ENCODE assay signal across 16 cellular contexts in genomic region chr17:7413346-7413985, GRCh38. TPM values are rescaled to one million over a fixed set of nuclear protein-coding genes. Genes with fewer than 3 reads are reported as not detected.
DNase-seq lines count a peak whose midpoint lies in the region; ATAC-seq and TF ChIP-seq lines count a peak whose summit lies in the region.
"Had no signal": no experiment of that assay in that cellular context is flagged by ENCODE, and none has a peak within 500 bp of the region (broad histone marks: within the 10 kb centered on the region; RNA-seq: fewer than 3 reads in every experiment).

No MANE protein-coding gene starts in this region.

- H3K9me3 Mint-ChIP-seq in nephron progenitor cell = no peaks in the 10 kb centered on the region
- H3K9me3 Mint-ChIP-seq: activated CD4-positive, alpha-beta T cell treated with anti-CD3 and anti-CD28 coated beads, Interleukin-2, amount 10 ng/mL, durations not matched to agents 24 days and 14 days; activated T-cell treated with anti-CD3 and anti-CD28 coated beads, Interleukin-2, amount 50 U/mL, for 4 hours; dendritic cell treated with granulocyte-macrophage colony-stimulating factor and Interleukin-4, amounts not matched to agents 40 ng/mL and 50 ng/mL, for 4 days had no signal

- H3K27me3 ChIP-seq in BLaER1 (no peaks in the 10 kb centered on the region), MG63 (no peaks in the 10 kb centered on the region)

- peaks cover 40% of the 10 kb centered on the region for H3K36me3 Mint-ChIP-seq in nephron progenitor cell (ENCODE audit: low read depth)

- H3K9me3 ChIP-seq in BLaER1 (no peaks in the 10 kb centered on the region), MG63 (no peaks in the 10 kb centered on the region)

- TF ChIP-seq CTCF in cardiac fibroblast (IDR thresholded peaks at IDR 0.05; ENCODE audit: low read depth, low read length) = no peak
- TF ChIP-seq CTCF in nephron progenitor cell (IDR thresholded peaks at IDR 0.05) = no peak

- H3K4me2 ChIP-seq in BLaER1 = peak overlapping the region; percentile 78

- 0 out of 2 replicates have a peak overlapping the region, but pooled peaks have one; percentile 22 for H3K4me3 ChIP-seq in BLaER1
- no peak overlapping the region for H3K4me3 ChIP-seq in MG63
- H3K4me3 ChIP-seq in cardiac fibroblast (replicated peaks in 1 of 2; ENCODE audit: low read depth in 2 of 2, low read length in 2 of 2) = no peak overlapping the region

- H3K4me1 ChIP-seq in BLaER1 = peaks cover 16% of the 10 kb centered on the region

- DNase-seq in MG63 (peak; percentile 27), cardiac fibroblast (ENCODE audit: low read depth in 2 of 2) (peak; percentile 33 to 41), nephron progenitor cell (no peak), mesenteric fat pad (ENCODE audit: low spot score) (no peak), NCI-H2227 treated with DMSO at 0.1 percent for 48 hours (lab: John Stamatoyannopoulos, UW) (no peak)
- DNase-seq in stimulated activated CD4-positive, alpha-beta T cell treated with anti-CD3 and anti-CD28 coated beads, Interleukin-4, amount 100 ng/mL, for 1 hour = no peak
- DNase-seq: activated CD4-positive, alpha-beta T cell treated with anti-CD3 and anti-CD28 coated beads, Interleukin-2, amount 10 ng/mL, durations not matched to agents 24 days and 14 days; activated T-cell treated with anti-CD3 and anti-CD28 coated beads, Interleukin-2, amount 50 U/mL, for 4 hours; DND-41; MV-4-11; SHP77 treated with DMSO at 0.1 percent for 48 hours; T1000 had no signal

- H3K4me3 Mint-ChIP-seq in nephron progenitor cell = no peak overlapping the region
- H3K4me3 Mint-ChIP-seq: activated CD4-positive, alpha-beta T cell treated with anti-CD3 and anti-CD28 coated beads, Interleukin-2, amount 10 ng/mL, durations not matched to agents 24 days and 14 days; activated T-cell treated with anti-CD3 and anti-CD28 coated beads, Interleukin-2, amount 50 U/mL, for 4 hours; dendritic cell treated with granulocyte-macrophage colony-stimulating factor and Interleukin-4, amounts not matched to agents 40 ng/mL and 50 ng/mL, for 4 days had no signal

- peaks cover 31% of the 10 kb centered on the region for H3K4me1 Mint-ChIP-seq in nephron progenitor cell
- H3K4me1 Mint-ChIP-seq: activated CD4-positive, alpha-beta T cell treated with anti-CD3 and anti-CD28 coated beads, Interleukin-2, amount 10 ng/mL, durations not matched to agents 24 days and 14 days had no signal

- peak overlapping the region; percentile 68 for H3K9ac ChIP-seq in BLaER1

- peak overlapping the region; percentile 66 for H3K27ac ChIP-seq in BLaER1

- peak overlapping the region; percentile 93 for H3K27ac Mint-ChIP-seq in nephron progenitor cell
- H3K27ac Mint-ChIP-seq: activated CD4-positive, alpha-beta T cell treated with anti-CD3 and anti-CD28 coated beads, Interleukin-2, amount 10 ng/mL, durations not matched to agents 24 days and 14 days; dendritic cell treated with granulocyte-macrophage colony-stimulating factor and Interleukin-4, amounts not matched to agents 40 ng/mL and 50 ng/mL, for 4 days had no signal

- H4K20me1 ChIP-seq in BLaER1 = no peaks in the 10 kb centered on the region

- H3K36me3 ChIP-seq in BLaER1 (peaks cover 57% of the 10 kb centered on the region), MG63 (no peaks in the 10 kb centered on the region; the same call in 1 of the 2 replicates)

- peaks cover 6% of the 10 kb centered on the region for H3K27me3 Mint-ChIP-seq in nephron progenitor cell (ENCODE audit: low read depth, poor library complexity)

- no peak for ATAC-seq in HG02973 (IDR thresholded peaks at IDR 0.05; ENCODE audit: unreplicated experiment)
- ATAC-seq: activated T-cell treated with anti-CD3 and anti-CD28 coated beads, Interleukin-2, amount 50 U/mL, for 4 hours had no signal

RNA-seq across cellular contexts. Expression of gene NLGN2, which starts 5.8 kb away (rescaled TPM):
- total RNA-seq in MG63 (2014; rRNA removed; shearing (Covaris generic); ENCODE audit: low replicate concordance) = 0.54 and 1.0 TPM in 2 replicates
- 21.0 TPM for total RNA-seq in mesenteric fat pad

RNA-seq across cellular contexts. Expression of gene SPEM1, which starts 6.7 kb away (rescaled TPM):
- total RNA-seq in MG63 (2014; rRNA removed; shearing (Covaris generic); ENCODE audit: low replicate concordance) = not detected in 2 replicates
- not detected for total RNA-seq in mesenteric fat pad
- total RNA-seq: activated CD4-positive, alpha-beta T cell treated with anti-CD3 and anti-CD28 coated beads, Interleukin-2, amount 10 ng/mL, durations not matched to agents 24 days and 14 days; activated T-cell treated with anti-CD3 and anti-CD28 coated beads, Interleukin-2, amount 50 U/mL, for 4 hours; frontal cortex had no signal

RNA-seq across cellular contexts. Expression of gene TMEM256, which starts 9.6 kb away (rescaled TPM):
- 3.6 and 52.0 TPM in 2 replicates for total RNA-seq in MG63 (2014; rRNA removed; shearing (Covaris generic); ENCODE audit: low replicate concordance)
- total RNA-seq in mesenteric fat pad = 68.7 TPM

RNA-seq across cellular contexts. Expression of gene SPEM2, which starts 11.9 kb away (rescaled TPM):
- total RNA-seq in MG63 (2014; rRNA removed; shearing (Covaris generic); ENCODE audit: low replicate concordance) = not detected in 2 replicates
- not detected for total RNA-seq in mesenteric fat pad
- total RNA-seq: activated CD4-positive, alpha-beta T cell treated with anti-CD3 and anti-CD28 coated beads, Interleukin-2, amount 10 ng/mL, durations not matched to agents 24 days and 14 days; activated T-cell treated with anti-CD3 and anti-CD28 coated beads, Interleukin-2, amount 50 U/mL, for 4 hours; frontal cortex had no signal

RNA-seq across cellular contexts. Expression of gene SPEM3, which starts 15.2 kb away (rescaled TPM):
- total RNA-seq in MG63 (2014; rRNA removed; shearing (Covaris generic); ENCODE audit: low replicate concordance) = not detected in 2 replicates
- total RNA-seq in mesenteric fat pad = not detected
- total RNA-seq: activated CD4-positive, alpha-beta T cell treated with anti-CD3 and anti-CD28 coated beads, Interleukin-2, amount 10 ng/mL, durations not matched to agents 24 days and 14 days; activated T-cell treated with anti-CD3 and anti-CD28 coated beads, Interleukin-2, amount 50 U/mL, for 4 hours; frontal cortex had no signal

Comparison
In these comparisons a context has a peak if more than half of its experiments do, and no peak if none do; other contexts are left out.
1. DNase-seq: peak in MG63 (single experiment) and cardiac fibroblast (2 of 2); none in nephron progenitor cell (single experiment), mesenteric fat pad (single experiment), NCI-H2227 treated with DMSO at 0.1 percent for 48 hours (single experiment) and stimulated activated CD4-positive, alpha-beta T cell treated with anti-CD3 and anti-CD28 coated beads, Interleukin-4, amount 100 ng/mL, for 1 hour (single experiment).
2. RNA of gene NLGN2, which starts 5.8 kb away (total RNA-seq): 21.0 TPM in mesenteric fat pad (single experiment); 0.54 to 1.0 TPM in MG63; every median in the first group is over 10 times any median in the second.